ENCODE assay signal across 21 cellular contexts in the genomic region with DNA sequence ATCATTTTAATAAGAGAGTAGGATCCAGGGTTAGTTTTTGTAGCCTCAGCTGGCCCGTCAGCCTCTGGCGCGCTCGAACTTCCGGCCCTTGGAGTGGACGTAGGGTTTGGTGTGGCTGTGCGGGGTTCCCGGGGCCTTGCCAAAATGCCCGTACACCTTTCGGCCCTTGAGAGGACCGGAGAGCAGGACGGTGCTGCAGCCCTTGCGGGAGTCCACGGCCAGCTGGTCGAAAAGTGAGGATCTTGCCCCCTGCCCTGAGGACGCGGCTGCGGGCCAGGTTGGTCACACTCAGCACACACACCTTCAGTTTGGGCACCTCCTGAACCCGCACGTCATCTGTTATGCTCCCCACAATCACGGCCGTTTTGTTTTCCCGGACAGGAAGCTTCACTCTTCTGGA. TPM values are rescaled to one million over a fixed set of nuclear protein-coding genes. Genes with fewer than 3 reads are reported as not detected.
DNase-seq lines count a peak whose midpoint lies in the region; ATAC-seq, FAIRE-seq and TF ChIP-seq lines count a peak whose summit lies in the region.
"Had no signal": no experiment of that assay in that cellular context is flagged by ENCODE, and none has a peak within 500 bp of the region (broad histone marks: within the 10 kb centered on the region; RNA-seq: fewer than 3 reads in every experiment).

No MANE protein-coding gene starts in this region.

- H3K4me1 Mint-ChIP-seq in chondrocyte (ENCODE audit: low read depth), result no peaks in the 10 kb centered on the region
- H3K4me1 Mint-ChIP-seq: CD4-positive, CD25-positive, alpha-beta regulatory T cell had no signal

- H3K9me3 Mint-ChIP-seq in chondrocyte (ENCODE audit: low read depth), result peaks cover 5% of the 10 kb centered on the region

- TF ChIP-seq CTCF in chondrocyte (IDR thresholded peaks at IDR 0.05), result no peak

- DNase-seq in HuH-7 (ENCODE audit: low spot score) (peak; percentile 23), NCI-H146 treated with DMSO at 0.1 percent for 48 hours (lab: John Stamatoyannopoulos, UW; ENCODE audit: unreplicated experiment) (peak; percentile 35), chondrocyte (ENCODE audit: low spot score) (peak; percentile 80), urothelium cell line (ENCODE audit: low spot score) (peak; percentile 52), cardiac septum (ENCODE audit: low spot score) (no peak)
- no peak for DNase-seq in activated CD4-positive, alpha-beta T cell treated with anti-CD3 and anti-CD28 coated beads for 4 hours
- DNase-seq: BE2C; CD4-positive, CD25-positive, alpha-beta regulatory T cell; NCI-H1105; NCI-H1694; NCI-H2081; NCI-H2171; NCI-H446; NCI-H526; OCI-M1 had no signal

- no peak overlapping the region for H3K27ac Mint-ChIP-seq in chondrocyte (ENCODE audit: unreplicated experiment)
- H3K27ac Mint-ChIP-seq: CD4-positive, CD25-positive, alpha-beta regulatory T cell; T-helper 2 cell treated with Interferon-gamma antibody and Interleukin-4, amounts not matched to agents 5 μg/mL and 100 μg/mL, for 36 hours had no signal

- no peak for ATAC-seq in GM18861 (IDR thresholded peaks at IDR 0.05; ENCODE audit: unreplicated experiment)
- ATAC-seq: SK-N-SH treated with all-trans-retinoic acid at 6 μM for 48 hours had no signal

- FAIRE-seq in urothelium cell line (lab: Jason Lieb, UNC), result no peak
- FAIRE-seq: H54 had no signal

- H3K27me3 Mint-ChIP-seq in chondrocyte (ENCODE audit: low read depth), result no peaks in the 10 kb centered on the region
- H3K27me3 Mint-ChIP-seq: CD4-positive, CD25-positive, alpha-beta regulatory T cell had no signal

- no peaks in the 10 kb centered on the region for H3K36me3 Mint-ChIP-seq in chondrocyte (ENCODE audit: low read depth)
- H3K36me3 Mint-ChIP-seq: CD4-positive, CD25-positive, alpha-beta regulatory T cell had no signal

- intact Hi-C loops in cardiac septum (cut with DNase I), result no loop called here

- no peak overlapping the region for H3K4me3 Mint-ChIP-seq in chondrocyte (ENCODE audit: unreplicated experiment)
- H3K4me3 Mint-ChIP-seq: CD4-positive, CD25-positive, alpha-beta regulatory T cell; T-helper 2 cell treated with Interferon-gamma antibody and Interleukin-4, amounts not matched to agents 5 μg/mL and 100 μg/mL, for 36 hours had no signal

RNA-seq across cellular contexts. Expression of gene CNTNAP4, which starts 42.2 kb away (rescaled TPM):
- total RNA-seq in chondrocyte (not detected in 3 replicates), cardiac septum (not detected)
- total RNA-seq: A673; CD4-positive, CD25-positive, alpha-beta regulatory T cell; RPMI7951 had no signal

Comparison
In these comparisons a context has a peak if more than half of its experiments do, and no peak if none do; other contexts are left out.
1. DNase-seq: peak in HuH-7 (single experiment), NCI-H146 treated with DMSO at 0.1 percent for 48 hours (single experiment), chondrocyte (single experiment) and urothelium cell line (single experiment); none in activated CD4-positive, alpha-beta T cell treated with anti-CD3 and anti-CD28 coated beads for 4 hours (0 of 2) and cardiac septum (single experiment).